In the genomic region with DNA sequence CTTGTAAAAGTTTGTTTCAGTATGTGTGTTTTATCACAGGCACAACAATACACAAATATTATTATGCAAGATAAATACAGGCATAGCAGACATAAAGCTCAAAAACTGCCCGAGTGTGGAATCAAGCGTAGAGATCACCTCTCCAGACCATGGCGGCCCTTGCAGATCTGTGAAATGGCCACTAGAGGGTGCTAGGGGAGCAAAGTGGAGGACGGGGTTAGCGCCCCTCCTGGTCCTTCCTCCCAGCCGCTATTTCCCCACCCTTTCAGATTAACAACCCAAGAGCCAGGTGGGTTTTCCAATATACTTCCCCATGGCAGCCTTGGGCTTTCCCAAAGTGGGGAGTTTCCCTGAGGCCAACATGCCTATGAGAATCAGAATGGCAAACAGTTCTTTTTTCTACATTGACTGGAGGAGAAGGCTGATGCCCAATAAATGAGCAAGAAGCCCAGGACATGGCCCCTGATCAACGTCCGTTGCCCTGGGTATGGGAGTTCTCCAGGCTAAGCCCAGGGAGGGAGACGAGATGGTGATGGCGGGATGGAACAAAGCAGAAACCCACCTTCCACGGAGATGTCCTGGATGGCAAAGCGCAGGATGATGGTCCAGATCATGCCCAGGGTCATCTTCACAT, we compare ENCODE assay signal across 8 cellular contexts.
A peak's percentile ranks its signal among the peaks of the same experiment; 100 is the strongest.
DNase-seq lines count a peak whose midpoint lies in the region; ATAC-seq and TF ChIP-seq lines count a peak whose summit lies in the region.

No MANE protein-coding gene starts in this region.

- DNase-seq in AML-193 (lab: John Stamatoyannopoulos, UW) = peak; percentile 52 to 60
- peak; percentile 66 for DNase-seq in NCI-H1105 (lab: John Stamatoyannopoulos, UW)
- peak; percentile 71 for DNase-seq in T follicular helper cell (ENCODE audit: low read depth)
- peak; percentile 82 for DNase-seq in activated naive CD8-positive, alpha-beta T cell treated with anti-CD3 and anti-CD28 coated beads, Interleukin-2, amount 50 U/mL, for 24 hours
- DNase-seq in heart left ventricle = peak; percentile 66 to 79 (median 75)
- DNase-seq in putamen (ENCODE audit: low spot score) = peak; percentile 45
- no peak for DNase-seq in vagina (ENCODE audit: extremely low spot score in 2 of 2)

- WGBS in heart left ventricle, 4 donors = 42 to 49% (median 47%) methylated on average over 12 of the region's 12 CpGs

- peaks cover 47% of the 10 kb centered on the region for H3K4me1 Mint-ChIP-seq in activated naive CD8-positive, alpha-beta T cell treated with anti-CD3 and anti-CD28 coated beads, Interleukin-2, amount 50 U/mL, for 24 hours

- H3K27me3 ChIP-seq in heart left ventricle (no peaks in the 10 kb centered on the region), vagina (no peaks in the 10 kb centered on the region)

- H3K4me3 ChIP-seq in heart left ventricle (no peak overlapping the region), vagina (no peak overlapping the region)

- H3K27me3 Mint-ChIP-seq in activated naive CD8-positive, alpha-beta T cell treated with anti-CD3 and anti-CD28 coated beads, Interleukin-2, amount 50 U/mL, for 24 hours = no peaks in the 10 kb centered on the region

- TF ChIP-seq CTCF in heart left ventricle (IDR thresholded peaks at IDR 0.05) = peak; percentile 97 to 99 (median 99)
- TF ChIP-seq CTCF in vagina (IDR thresholded peaks at IDR 0.05) = peak; percentile 88 to 97 (median 91)

- H3K36me3 Mint-ChIP-seq in activated naive CD8-positive, alpha-beta T cell treated with anti-CD3 and anti-CD28 coated beads, Interleukin-2, amount 50 U/mL, for 24 hours (ENCODE audit: low read depth) = peaks cover 34% of the 10 kb centered on the region

- peaks cover 0 to 29% (median 8%) of the 10 kb centered on the region in 12 donors for H3K4me1 ChIP-seq in heart left ventricle
- no peaks in the 10 kb centered on the region for H3K4me1 ChIP-seq in vagina

- ATAC-seq in GM21423 (IDR thresholded peaks at IDR 0.05; ENCODE audit: unreplicated experiment) (peak; percentile 73), heart left ventricle (peak; percentile 80 to 90 (median 88))
- ATAC-seq in activated naive CD8-positive, alpha-beta T cell treated with anti-CD3 and anti-CD28 coated beads, Interleukin-2, amount 50 U/mL, for 24 hours = peak; percentile 82

- no peak overlapping the region for H3K4me3 Mint-ChIP-seq in activated naive CD8-positive, alpha-beta T cell treated with anti-CD3 and anti-CD28 coated beads, Interleukin-2, amount 50 U/mL, for 24 hours

- peak overlapping the region; percentile 61 for H3K27ac Mint-ChIP-seq in activated naive CD8-positive, alpha-beta T cell treated with anti-CD3 and anti-CD28 coated beads, Interleukin-2, amount 50 U/mL, for 24 hours

- TF ChIP-seq POLR2A in heart left ventricle (IDR thresholded peaks at IDR 0.05) (no peak), vagina (IDR thresholded peaks at IDR 0.05) (no peak)

- no peaks in the 10 kb centered on the region for H3K9me3 Mint-ChIP-seq in activated naive CD8-positive, alpha-beta T cell treated with anti-CD3 and anti-CD28 coated beads, Interleukin-2, amount 50 U/mL, for 24 hours

- H3K27ac ChIP-seq in heart left ventricle (peak overlapping the region in 3 of 12 donors; percentile 1 to 98 (median 10)), vagina (peak overlapping the region; percentile 13)

- peaks cover 0 to 71% (median 61%) of the 10 kb centered on the region in 9 donors for H3K36me3 ChIP-seq in heart left ventricle
- H3K36me3 ChIP-seq in vagina = peaks cover 0 to 19% of the 10 kb centered on the region in 2 donors

- intact Hi-C loops in heart left ventricle (cut with DNase I) = loop anchor here (1.0 to 10.0 kb wide), 13 partner anchors 63 to 196 kb away; a partner anchor contains a TSS
- intact Hi-C loops in vagina (cut with DNase I) = loop anchor here (10.0 kb wide), 2 partner anchors 63 to 183 kb away; a partner anchor contains a TSS

- no peaks in the 10 kb centered on the region for H3K9me3 ChIP-seq in heart left ventricle
- no peaks in the 10 kb centered on the region for H3K9me3 ChIP-seq in vagina

Comparison
In these comparisons a context has a peak if more than half of its experiments do, and no peak if none do; other contexts are left out.
1. DNase-seq: peak in AML-193 (2 of 2), NCI-H1105 (single experiment), T follicular helper cell (single experiment), activated naive CD8-positive, alpha-beta T cell treated with anti-CD3 and anti-CD28 coated beads, Interleukin-2, amount 50 U/mL, for 24 hours (single experiment), heart left ventricle (5 of 5) and putamen (single experiment); none in vagina (0 of 2).
2. Peak in every context shown above with its lines, with median percentiles within 50 percentile points of each other: ATAC-seq.